In genomic region chr22:45863981-45864751, GRCh38 we compare ENCODE assay signal across 8 cellular contexts.
DNase-seq lines count a peak whose midpoint lies in the region; ATAC-seq, FAIRE-seq and TF ChIP-seq lines count a peak whose summit lies in the region.

No MANE protein-coding gene starts in this region.

- no peaks in the 10 kb centered on the region for H3K9me3 ChIP-seq in kidney (ENCODE audit: control insufficient read depth in 1 of 2, low read length in 2 of 2)

- TF ChIP-seq CTCF in GM12872 (IDR thresholded peaks at IDR 0.05; ENCODE audit: insufficient read depth, low read depth, low read length) (peak; percentile 95), brain microvascular endothelial cell (IDR thresholded peaks at IDR 0.05; ENCODE audit: low read depth, low read length, missing control alignments) (peak; percentile 98), kidney (IDR thresholded peaks at IDR 0.05; ENCODE audit: borderline replicate concordance, extremely low read depth, insufficient read depth) (peak; percentile 79)

- H3K4me1 ChIP-seq in kidney (ENCODE audit: control insufficient read depth in 1 of 2, insufficient read depth in 1 of 2, low read depth in 1 of 2, low read length in 2 of 2), result peaks cover 0 to 5% of the 10 kb centered on the region in 2 donors

- no peak for FAIRE-seq in kidney (lab: Jason Lieb, UNC)

- no peak overlapping the region for H3K9ac ChIP-seq in kidney (ENCODE audit: low read length in 2 of 2)

- peaks cover 29% of the 10 kb centered on the region for H3K27me3 ChIP-seq in brain microvascular endothelial cell (replicated peaks)

- DNase-seq in NCI-H146 (lab: John Stamatoyannopoulos, UW) (peak; percentile 51), UCSD-AML1 (lab: John Stamatoyannopoulos, UW; ENCODE audit: unreplicated experiment) (peak; percentile 66), brain microvascular endothelial cell (peak; percentile 28), kidney (peak; percentile 81), OCI-M2 (lab: John Stamatoyannopoulos, UW; ENCODE audit: unreplicated experiment) (no peak)
- DNase-seq in stimulated activated CD4-positive, alpha-beta T cell treated with anti-CD3 and anti-CD28 coated beads, Interleukin-1b, Interleukin-23, amount 100 ng/mL, for 48 hours, result peak; percentile 72

- H3K27ac ChIP-seq in brain microvascular endothelial cell, result no peak overlapping the region
- no peak overlapping the region for H3K27ac ChIP-seq in kidney (ENCODE audit: low read depth in 2 of 2, low read length in 2 of 2)

- in situ Hi-C loops in brain microvascular endothelial cell (cut with HindIII; ENCODE audit: low pct_ligation_motif_present, low sequenced_read_pairs), result no loop called here

- H3K36me3 ChIP-seq in brain microvascular endothelial cell (replicated peaks) (no peaks in the 10 kb centered on the region), kidney (ENCODE audit: control insufficient read depth in 1 of 2, insufficient read depth in 2 of 2, low read length in 2 of 2) (peaks cover 0 to 2% of the 10 kb centered on the region in 2 donors)

- ATAC-seq in HG03159 (IDR thresholded peaks at IDR 0.05; ENCODE audit: unreplicated experiment), result no peak

- H3K4me3 ChIP-seq in brain microvascular endothelial cell (ENCODE audit: low read depth, low read length) (no peak overlapping the region), kidney (ENCODE audit: low read length in 2 of 2) (no peak overlapping the region)

- intact Hi-C loops in kidney (cut with DNase I), result no loop called here
